Comparison of ENCODE assay signal across 1 cellular context in the genomic region with DNA sequence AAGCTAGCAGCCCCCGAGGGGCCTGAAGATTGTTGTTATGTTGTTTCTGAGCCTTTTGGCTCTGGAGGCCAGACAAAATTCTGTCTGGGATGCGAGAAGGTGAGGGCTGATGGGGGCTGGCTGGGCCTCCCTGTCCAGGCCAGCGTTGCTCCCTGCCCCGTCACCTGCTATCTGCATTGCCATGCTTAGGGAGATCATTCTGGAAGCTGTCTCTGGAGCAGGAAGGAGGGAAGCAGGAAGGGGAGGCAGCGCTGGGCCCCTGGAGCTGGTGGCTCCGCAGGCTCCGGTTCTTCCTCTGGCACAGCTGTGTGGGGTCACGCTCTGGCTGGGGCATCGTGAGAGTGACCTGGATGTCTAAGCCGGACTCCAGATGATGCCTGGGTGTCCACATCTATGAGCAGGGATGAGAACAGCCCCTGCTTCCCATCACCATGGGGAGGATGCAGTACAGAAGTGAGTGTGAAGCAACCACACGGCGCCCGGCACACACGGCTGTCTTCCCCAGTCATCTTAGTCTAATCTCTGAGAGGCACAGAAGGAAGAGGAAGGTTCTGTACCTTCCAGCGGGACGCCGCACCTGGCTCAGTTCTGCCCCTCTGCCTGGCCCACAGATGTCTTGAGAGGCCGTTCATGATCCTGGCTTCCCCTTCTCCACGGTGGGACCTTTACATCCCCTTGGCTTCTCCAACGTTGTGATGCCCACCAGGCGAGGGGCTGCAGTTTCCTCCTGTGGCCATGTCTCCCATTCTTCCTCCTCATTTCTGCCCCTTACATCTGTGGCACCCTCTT.
TF ChIP-seq lines count a peak whose summit lies in the region.

No MANE protein-coding gene starts in this region.

TF ChIP-seq in H1, 55 proteins besides CTCF, POLR2A, EP300 and RAD21:
- TF ChIP-seq GABPA (IDR thresholded peaks at IDR 0.05; ENCODE audit: borderline replicate concordance, insufficient read depth, low read length) (no peak), SAP30 (IDR thresholded peaks at IDR 0.05; ENCODE audit: insufficient read depth, insufficient replicate concordance, low read length) (no peak), RBBP5 (IDR thresholded peaks at IDR 0.05; ENCODE audit: borderline replicate concordance, low read depth, low read length) (no peak), RFX5 (IDR thresholded peaks at IDR 0.05; ENCODE audit: borderline replicate concordance, low read depth, low read length) (no peak), NRF1 (IDR thresholded peaks at IDR 0.05; ENCODE audit: low read depth, low read length) (no peak)
- TF ChIP-seq, protein P1, sequence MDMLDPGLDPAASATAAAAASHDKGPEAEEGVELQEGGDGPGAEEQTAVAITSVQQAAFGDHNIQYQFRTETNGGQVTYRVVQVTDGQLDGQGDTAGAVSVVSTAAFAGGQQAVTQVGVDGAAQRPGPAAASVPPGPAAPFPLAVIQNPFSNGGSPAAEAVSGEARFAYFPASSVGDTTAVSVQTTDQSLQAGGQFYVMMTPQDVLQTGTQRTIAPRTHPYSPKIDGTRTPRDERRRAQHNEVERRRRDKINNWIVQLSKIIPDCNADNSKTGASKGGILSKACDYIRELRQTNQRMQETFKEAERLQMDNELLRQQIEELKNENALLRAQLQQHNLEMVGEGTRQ (IDR thresholded peaks at IDR 0.05; ENCODE audit: low read length), result no peak
- TF ChIP-seq, protein P2, sequence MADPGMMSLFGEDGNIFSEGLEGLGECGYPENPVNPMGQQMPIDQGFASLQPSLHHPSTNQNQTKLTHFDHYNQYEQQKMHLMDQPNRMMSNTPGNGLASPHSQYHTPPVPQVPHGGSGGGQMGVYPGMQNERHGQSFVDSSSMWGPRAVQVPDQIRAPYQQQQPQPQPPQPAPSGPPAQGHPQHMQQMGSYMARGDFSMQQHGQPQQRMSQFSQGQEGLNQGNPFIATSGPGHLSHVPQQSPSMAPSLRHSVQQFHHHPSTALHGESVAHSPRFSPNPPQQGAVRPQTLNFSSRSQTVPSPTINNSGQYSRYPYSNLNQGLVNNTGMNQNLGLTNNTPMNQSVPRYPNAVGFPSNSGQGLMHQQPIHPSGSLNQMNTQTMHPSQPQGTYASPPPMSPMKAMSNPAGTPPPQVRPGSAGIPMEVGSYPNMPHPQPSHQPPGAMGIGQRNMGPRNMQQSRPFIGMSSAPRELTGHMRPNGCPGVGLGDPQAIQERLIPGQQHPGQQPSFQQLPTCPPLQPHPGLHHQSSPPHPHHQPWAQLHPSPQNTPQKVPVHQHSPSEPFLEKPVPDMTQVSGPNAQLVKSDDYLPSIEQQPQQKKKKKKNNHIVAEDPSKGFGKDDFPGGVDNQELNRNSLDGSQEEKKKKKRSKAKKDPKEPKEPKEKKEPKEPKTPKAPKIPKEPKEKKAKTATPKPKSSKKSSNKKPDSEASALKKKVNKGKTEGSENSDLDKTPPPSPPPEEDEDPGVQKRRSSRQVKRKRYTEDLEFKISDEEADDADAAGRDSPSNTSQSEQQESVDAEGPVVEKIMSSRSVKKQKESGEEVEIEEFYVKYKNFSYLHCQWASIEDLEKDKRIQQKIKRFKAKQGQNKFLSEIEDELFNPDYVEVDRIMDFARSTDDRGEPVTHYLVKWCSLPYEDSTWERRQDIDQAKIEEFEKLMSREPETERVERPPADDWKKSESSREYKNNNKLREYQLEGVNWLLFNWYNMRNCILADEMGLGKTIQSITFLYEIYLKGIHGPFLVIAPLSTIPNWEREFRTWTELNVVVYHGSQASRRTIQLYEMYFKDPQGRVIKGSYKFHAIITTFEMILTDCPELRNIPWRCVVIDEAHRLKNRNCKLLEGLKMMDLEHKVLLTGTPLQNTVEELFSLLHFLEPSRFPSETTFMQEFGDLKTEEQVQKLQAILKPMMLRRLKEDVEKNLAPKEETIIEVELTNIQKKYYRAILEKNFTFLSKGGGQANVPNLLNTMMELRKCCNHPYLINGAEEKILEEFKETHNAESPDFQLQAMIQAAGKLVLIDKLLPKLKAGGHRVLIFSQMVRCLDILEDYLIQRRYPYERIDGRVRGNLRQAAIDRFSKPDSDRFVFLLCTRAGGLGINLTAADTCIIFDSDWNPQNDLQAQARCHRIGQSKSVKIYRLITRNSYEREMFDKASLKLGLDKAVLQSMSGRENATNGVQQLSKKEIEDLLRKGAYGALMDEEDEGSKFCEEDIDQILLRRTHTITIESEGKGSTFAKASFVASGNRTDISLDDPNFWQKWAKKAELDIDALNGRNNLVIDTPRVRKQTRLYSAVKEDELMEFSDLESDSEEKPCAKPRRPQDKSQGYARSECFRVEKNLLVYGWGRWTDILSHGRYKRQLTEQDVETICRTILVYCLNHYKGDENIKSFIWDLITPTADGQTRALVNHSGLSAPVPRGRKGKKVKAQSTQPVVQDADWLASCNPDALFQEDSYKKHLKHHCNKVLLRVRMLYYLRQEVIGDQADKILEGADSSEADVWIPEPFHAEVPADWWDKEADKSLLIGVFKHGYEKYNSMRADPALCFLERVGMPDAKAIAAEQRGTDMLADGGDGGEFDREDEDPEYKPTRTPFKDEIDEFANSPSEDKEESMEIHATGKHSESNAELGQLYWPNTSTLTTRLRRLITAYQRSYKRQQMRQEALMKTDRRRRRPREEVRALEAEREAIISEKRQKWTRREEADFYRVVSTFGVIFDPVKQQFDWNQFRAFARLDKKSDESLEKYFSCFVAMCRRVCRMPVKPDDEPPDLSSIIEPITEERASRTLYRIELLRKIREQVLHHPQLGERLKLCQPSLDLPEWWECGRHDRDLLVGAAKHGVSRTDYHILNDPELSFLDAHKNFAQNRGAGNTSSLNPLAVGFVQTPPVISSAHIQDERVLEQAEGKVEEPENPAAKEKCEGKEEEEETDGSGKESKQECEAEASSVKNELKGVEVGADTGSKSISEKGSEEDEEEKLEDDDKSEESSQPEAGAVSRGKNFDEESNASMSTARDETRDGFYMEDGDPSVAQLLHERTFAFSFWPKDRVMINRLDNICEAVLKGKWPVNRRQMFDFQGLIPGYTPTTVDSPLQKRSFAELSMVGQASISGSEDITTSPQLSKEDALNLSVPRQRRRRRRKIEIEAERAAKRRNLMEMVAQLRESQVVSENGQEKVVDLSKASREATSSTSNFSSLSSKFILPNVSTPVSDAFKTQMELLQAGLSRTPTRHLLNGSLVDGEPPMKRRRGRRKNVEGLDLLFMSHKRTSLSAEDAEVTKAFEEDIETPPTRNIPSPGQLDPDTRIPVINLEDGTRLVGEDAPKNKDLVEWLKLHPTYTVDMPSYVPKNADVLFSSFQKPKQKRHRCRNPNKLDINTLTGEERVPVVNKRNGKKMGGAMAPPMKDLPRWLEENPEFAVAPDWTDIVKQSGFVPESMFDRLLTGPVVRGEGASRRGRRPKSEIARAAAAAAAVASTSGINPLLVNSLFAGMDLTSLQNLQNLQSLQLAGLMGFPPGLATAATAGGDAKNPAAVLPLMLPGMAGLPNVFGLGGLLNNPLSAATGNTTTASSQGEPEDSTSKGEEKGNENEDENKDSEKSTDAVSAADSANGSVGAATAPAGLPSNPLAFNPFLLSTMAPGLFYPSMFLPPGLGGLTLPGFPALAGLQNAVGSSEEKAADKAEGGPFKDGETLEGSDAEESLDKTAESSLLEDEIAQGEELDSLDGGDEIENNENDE (IDR thresholded peaks at IDR 0.05; ENCODE audit: insufficient replicate concordance, low read length), result no peak
TF ChIP-seq in H1: peak in this region for 0.
